In the genomic region with DNA sequence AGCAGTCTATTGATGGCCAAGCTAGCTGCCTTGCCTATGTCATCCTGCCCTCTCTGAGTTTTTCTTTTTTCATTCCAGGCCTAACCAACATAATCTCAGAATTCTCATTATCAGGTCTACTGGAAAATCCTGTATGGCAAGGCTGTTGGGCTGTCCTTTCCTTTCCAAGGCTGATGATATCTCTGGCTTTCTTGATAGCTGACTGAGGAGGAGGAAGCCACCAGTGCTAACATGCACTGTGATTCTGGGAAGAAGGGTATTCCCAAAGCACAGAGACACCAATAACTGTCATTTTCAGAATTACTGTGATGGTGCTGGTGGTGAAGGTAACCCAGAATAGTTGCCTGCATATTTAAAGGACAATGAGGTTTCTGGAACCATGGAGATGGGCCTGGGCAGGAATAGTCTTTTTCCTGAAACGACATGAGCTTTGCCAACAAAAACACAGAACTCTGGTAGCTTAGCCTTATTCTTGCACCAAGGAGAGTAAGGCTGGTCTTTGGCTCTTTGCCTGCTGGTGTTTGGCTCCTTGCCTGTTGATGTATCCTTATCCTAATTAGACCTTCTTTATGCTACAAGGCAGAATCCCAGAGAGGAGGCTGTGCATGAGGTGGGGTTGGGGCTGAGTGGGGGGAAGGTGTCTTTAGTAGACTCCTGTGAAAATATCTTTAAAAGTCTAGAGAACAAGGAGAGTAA, we compare ENCODE assay signal across 15 cellular contexts.
DNase-seq lines count a peak whose midpoint lies in the region; ATAC-seq and TF ChIP-seq lines count a peak whose summit lies in the region.
"Had no signal": no experiment of that assay in that cellular context is flagged by ENCODE, and none has a peak within 500 bp of the region (broad histone marks: within the 10 kb centered on the region; RNA-seq: fewer than 3 reads in every experiment).

No MANE protein-coding gene starts in this region.

- in situ Hi-C loops in mammary epithelial cell (cut with MboI; ENCODE audit: low sequenced_read_pairs in 2 of 2): no loop called here

- no peaks in the 10 kb centered on the region for H3K9me3 ChIP-seq in mammary epithelial cell (replicated peaks; ENCODE audit: insufficient read depth, low read length)
- H3K9me3 ChIP-seq in heart left ventricle: no peaks in the 10 kb centered on the region
- H3K9me3 ChIP-seq: upper lobe of right lung had no signal

- H3K27ac Mint-ChIP-seq in MCF 10A (ENCODE audit: low read depth, unreplicated experiment): no peak overlapping the region
- no peak overlapping the region for H3K27ac Mint-ChIP-seq in stimulated activated naive B cell treated with anti-CD40 and anti-IgM and Interleukin-4, amounts not matched to agents 10 μg/mL and 1 μg/mL and 100 μg/mL, for 72 hours
- H3K27ac Mint-ChIP-seq: activated T-cell treated with anti-CD3 and anti-CD28 coated beads, Interleukin-2, amount 50 U/mL, for 72 hours; brain had no signal

- H2AFZ ChIP-seq in mammary epithelial cell (ENCODE audit: low read depth, low read length): no peak overlapping the region

- H3K4me3 Mint-ChIP-seq in MCF 10A (ENCODE audit: unreplicated experiment): no peak overlapping the region
- no peak overlapping the region for H3K4me3 Mint-ChIP-seq in stimulated activated naive B cell treated with anti-CD40 and anti-IgM and Interleukin-4, amounts not matched to agents 10 μg/mL and 1 μg/mL and 100 μg/mL, for 72 hours
- H3K4me3 Mint-ChIP-seq: brain had no signal

- no peaks in the 10 kb centered on the region for H3K36me3 Mint-ChIP-seq in MCF 10A (ENCODE audit: insufficient read depth, unreplicated experiment)
- H3K36me3 Mint-ChIP-seq in stimulated activated naive B cell treated with anti-CD40 and anti-IgM and Interleukin-4, amounts not matched to agents 10 μg/mL and 1 μg/mL and 100 μg/mL, for 72 hours: no peaks in the 10 kb centered on the region
- H3K36me3 Mint-ChIP-seq: brain had no signal

- no peaks in the 10 kb centered on the region for H3K79me2 ChIP-seq in mammary epithelial cell (ENCODE audit: insufficient read depth, low read length)

- no peaks in the 10 kb centered on the region for H4K20me1 ChIP-seq in mammary epithelial cell (ENCODE audit: insufficient read depth, low read length)

- H3K4me1 Mint-ChIP-seq in MCF 10A (ENCODE audit: insufficient read depth, unreplicated experiment): peaks cover 27% of the 10 kb centered on the region
- peaks cover 28 to 32% of the 10 kb centered on the region in 2 donors for H3K4me1 Mint-ChIP-seq in stimulated activated naive B cell treated with anti-CD40 and anti-IgM and Interleukin-4, amounts not matched to agents 10 μg/mL and 1 μg/mL and 100 μg/mL, for 72 hours
- H3K4me1 Mint-ChIP-seq: brain had no signal

- BruUV-seq in MCF 10A (replicated peaks; lab: Mats Ljungman, UMichigan) (no TSS peak), mammary epithelial cell (replicated peaks; lab: Mats Ljungman, UMichigan) (no TSS peak)

- no peak for TF ChIP-seq POLR2A in heart left ventricle (IDR thresholded peaks at IDR 0.05)

- H3K27me3 Mint-ChIP-seq in MCF 10A (ENCODE audit: insufficient read depth, unreplicated experiment): no peaks in the 10 kb centered on the region
- H3K27me3 Mint-ChIP-seq in stimulated activated naive B cell treated with anti-CD40 and anti-IgM and Interleukin-4, amounts not matched to agents 10 μg/mL and 1 μg/mL and 100 μg/mL, for 72 hours: no peaks in the 10 kb centered on the region

- TF ChIP-seq CTCF in MCF 10A (IDR thresholded peaks at IDR 0.05; ENCODE audit: unreplicated experiment) (no peak), mammary epithelial cell (conservative IDR thresholded peaks at IDR 0.05 in 1 of 2, IDR thresholded peaks at IDR 0.05 in 1 of 2; ENCODE audit: extremely low read depth in 1 of 2, insufficient read depth in 1 of 2, low read depth in 1 of 2, low read length in 2 of 2) (no peak), VCaP (conservative IDR thresholded peaks at IDR 0.05) (no peak), heart left ventricle (IDR thresholded peaks at IDR 0.05) (no peak)

- peaks cover 11% of the 10 kb centered on the region for H3K4me1 ChIP-seq in mammary epithelial cell (ENCODE audit: insufficient read depth, low read length)
- peaks cover 0 to 25% (median 10%) of the 10 kb centered on the region in 12 donors for H3K4me1 ChIP-seq in heart left ventricle
- H3K4me1 ChIP-seq: upper lobe of right lung had no signal

- DNase-seq in MCF 10A (ENCODE audit: unreplicated experiment): peak; percentile 85
- no peak for DNase-seq in mammary epithelial cell
- DNase-seq in heart left ventricle: peak; percentile 16 to 70 (median 42)
- DNase-seq in stimulated activated naive B cell treated with anti-CD40 and anti-IgM and Interleukin-4, amounts not matched to agents 10 μg/mL and 1 μg/mL and 100 μg/mL, for 72 hours: no peak
- no peak for DNase-seq in effector CD4-positive, alpha-beta T cell
- no peak for DNase-seq in RPMI8226
- DNase-seq: activated CD4-positive, alpha-beta T cell treated with anti-CD3 and anti-CD28 coated beads, Interleukin-2, amount 50 U/mL, for 1 hour; activated T-cell treated with anti-CD3 and anti-CD28 coated beads, Interleukin-2, amount 50 U/mL, for 72 hours; hippocampal formation; upper lobe of right lung had no signal

- H3K36me3 ChIP-seq in mammary epithelial cell (ENCODE audit: insufficient read depth, low read length) (no peaks in the 10 kb centered on the region), heart left ventricle (no peaks in the 10 kb centered on the region)
- H3K36me3 ChIP-seq: upper lobe of right lung had no signal

- H3K9me3 Mint-ChIP-seq in MCF 10A (ENCODE audit: unreplicated experiment): peaks cover 5% of the 10 kb centered on the region
- peaks cover 0 to 1% of the 10 kb centered on the region in 2 donors for H3K9me3 Mint-ChIP-seq in stimulated activated naive B cell treated with anti-CD40 and anti-IgM and Interleukin-4, amounts not matched to agents 10 μg/mL and 1 μg/mL and 100 μg/mL, for 72 hours
- H3K9me3 Mint-ChIP-seq: brain had no signal

- H3K9ac ChIP-seq in mammary epithelial cell (ENCODE audit: insufficient read depth, low read length): no peak overlapping the region

- POLR2A ChIA-PET in MCF 10A (lab: Yijun Ruan, JAX): interaction anchor here (1.3 kb wide), 2 partner anchors 9 to 20 kb away, joined by 3 to 5 read pairs; no protein-coding TSS in a partner anchor

- 0% methylated on average over 1 of the region's 1 CpG for WGBS in mammary epithelial cell (ENCODE audit: low coverage, missing lambda C conversion rate)
- WGBS in heart left ventricle, 4 donors: 32 to 40% (median 35%) methylated on average over 1 of the region's 1 CpG

- CTCF ChIA-PET in MCF 10A (lab: Yijun Ruan, JAX) (interaction anchor here (0.6 to 1.8 kb wide), 3 partner anchors 9 to 309 kb away, joined by 3 to 6 read pairs (median 4); no protein-coding TSS in a partner anchor), mammary epithelial cell (lab: Charles Lee; ENCODE audit: low non-redundant PET) (no interaction called here)

- H3K4me2 ChIP-seq in mammary epithelial cell (ENCODE audit: insufficient read depth, low read depth, low read length): no peak overlapping the region

- H3K4me3 ChIP-seq in mammary epithelial cell (replicated peaks in 1 of 3; ENCODE audit: insufficient read depth in 1 of 3, low read depth in 2 of 3, low read length in 3 of 3) (no peak overlapping the region), heart left ventricle (no peak overlapping the region)
- H3K4me3 ChIP-seq: K562, lung, upper lobe of right lung had no signal

- H3K27me3 ChIP-seq in mammary epithelial cell (ENCODE audit: insufficient read depth, low read length) (no peaks in the 10 kb centered on the region), heart left ventricle (no peaks in the 10 kb centered on the region)
- H3K27me3 ChIP-seq: upper lobe of right lung had no signal

- intact Hi-C loops in MCF 10A (cut with micrococcal nuclease) (no loop called here), mammary epithelial cell (cut with micrococcal nuclease) (no loop called here), heart left ventricle (cut with DNase I) (no loop called here)

- dilution Hi-C loops in mammary epithelial cell (cut with HindIII; ENCODE audit: low sequenced_read_pairs): no loop called here

- H3K27ac ChIP-seq in mammary epithelial cell (ENCODE audit: insufficient read depth, low read depth, low read length) (no peak overlapping the region), VCaP (peak overlapping the region; percentile 84), heart left ventricle (peak overlapping the region in 5 of 12 donors; percentile 5 to 44 (median 17))
- H3K27ac ChIP-seq: upper lobe of right lung had no signal

- peak in 3 of 4 donors; percentile 31 to 69 (median 45) for ATAC-seq in heart left ventricle
- ATAC-seq in stimulated activated naive B cell treated with anti-CD40 and anti-IgM and Interleukin-4, amounts not matched to agents 10 μg/mL and 1 μg/mL and 100 μg/mL, for 72 hours (replicated peaks): peak; percentile 34 to 61
- ATAC-seq in HG02938 (IDR thresholded peaks at IDR 0.05; ENCODE audit: unreplicated experiment): no peak
- ATAC-seq: K562, upper lobe of right lung had no signal

Comparison
In these comparisons a context has a peak if more than half of its experiments do, and no peak if none do; other contexts are left out.
1. DNase-seq: peak in MCF 10A (single experiment) and heart left ventricle (5 of 5); none in mammary epithelial cell (single experiment), stimulated activated naive B cell treated with anti-CD40 and anti-IgM and Interleukin-4, amounts not matched to agents 10 μg/mL and 1 μg/mL and 100 μg/mL, for 72 hours (single experiment), effector CD4-positive, alpha-beta T cell (single experiment) and RPMI8226 (single experiment).